In genomic region chr10:128029731-128030369, GRCh38 we compare ENCODE assay signal across 24 cellular contexts.
DNase-seq lines count a peak whose midpoint lies in the region; ATAC-seq, FAIRE-seq and TF ChIP-seq lines count a peak whose summit lies in the region.
"Had no signal": no experiment of that assay in that cellular context is flagged by ENCODE, and none has a peak within 500 bp of the region (broad histone marks: within the 10 kb centered on the region; RNA-seq: fewer than 3 reads in every experiment).

No MANE protein-coding gene starts in this region.

- FAIRE-seq in K562 (lab: Jason Lieb, UNC): no peak
- FAIRE-seq in HTR-8/SVneo (lab: Jason Lieb, UNC): no peak

- H3K27me3 ChIP-seq in BLaER1: no peaks in the 10 kb centered on the region
- H3K27me3 ChIP-seq in CD4-positive, CD25-positive, alpha-beta regulatory T cell (ENCODE audit: control insufficient read depth, insufficient read depth, low read length): no peaks in the 10 kb centered on the region
- peaks cover 0 to 30% of the 10 kb centered on the region in 2 experiments; a peak in 2 of 5 replicates for H3K27me3 ChIP-seq in K562 (ENCODE audit: control insufficient read depth in 2 of 2, insufficient read depth in 2 of 2, low read length in 2 of 2)
- no peaks in the 10 kb centered on the region for H3K27me3 ChIP-seq in parathyroid adenoma (ENCODE audit: control insufficient read depth, insufficient read depth, low read length)
- H3K27me3 ChIP-seq: SJCRH30 had no signal

- peaks cover 0 to 1% (median 0%) of the 10 kb centered on the region in 7 donors for H3K9me3 Mint-ChIP-seq in CD4-positive, CD25-positive, alpha-beta regulatory T cell
- H3K9me3 Mint-ChIP-seq: CD4-positive, alpha-beta T cell; H9 had no signal

- no peak for TF ChIP-seq POLR2A in K562 (conservative IDR thresholded peaks at IDR 0.05)

- H3K36me3 ChIP-seq in BLaER1: no peaks in the 10 kb centered on the region
- no peaks in the 10 kb centered on the region for H3K36me3 ChIP-seq in CD4-positive, CD25-positive, alpha-beta regulatory T cell (ENCODE audit: control insufficient read depth, insufficient read depth, low read length)
- H3K36me3 ChIP-seq in K562 (ENCODE audit: control insufficient read depth, insufficient read depth, low read length): no peaks in the 10 kb centered on the region
- H3K36me3 ChIP-seq in parathyroid adenoma (ENCODE audit: control insufficient read depth, insufficient read depth, low read length): no peaks in the 10 kb centered on the region
- H3K36me3 ChIP-seq: SJCRH30 had no signal

- peak overlapping the region; percentile 56; the same call in 1 of the 2 replicates for H3K9ac ChIP-seq in BLaER1
- no peak overlapping the region for H3K9ac ChIP-seq in K562 (ENCODE audit: insufficient read depth in 1 of 2, low read depth in 2 of 2, low read length in 2 of 2)
- H3K9ac ChIP-seq in parathyroid adenoma: no peak overlapping the region

- H3K4me3 ChIP-seq in BLaER1 (peak overlapping the region; percentile 58), K562 (no peak overlapping the region), parathyroid adenoma (ENCODE audit: low read depth, low read length) (no peak overlapping the region)
- H3K4me3 ChIP-seq in CD4-positive, CD25-positive, alpha-beta regulatory T cell (ENCODE audit: low read depth, low read length): no peak overlapping the region
- H3K4me3 ChIP-seq: SJCRH30 had no signal

- peak overlapping the region; percentile 76 for H3K27ac ChIP-seq in BLaER1
- no peak overlapping the region for H3K27ac ChIP-seq in CD4-positive, CD25-positive, alpha-beta regulatory T cell (ENCODE audit: insufficient read depth, low read length, poor library complexity, severe bottlenecking)
- H3K27ac ChIP-seq in K562 (ENCODE audit: extremely low read depth, low read depth, low read length): no peak overlapping the region
- no peak overlapping the region for H3K27ac ChIP-seq in parathyroid adenoma
- H3K27ac ChIP-seq: SJCRH30 had no signal

- peaks cover 67% of the 10 kb centered on the region for H3K4me1 ChIP-seq in BLaER1
- peaks cover 3% of the 10 kb centered on the region for H3K4me1 ChIP-seq in CD4-positive, CD25-positive, alpha-beta regulatory T cell (ENCODE audit: control insufficient read depth, insufficient read depth, low read length, poor library complexity, severe bottlenecking)
- no peaks in the 10 kb centered on the region for H3K4me1 ChIP-seq in K562 (replicated peaks in 1 of 2; ENCODE audit: control insufficient read depth in 2 of 2, insufficient read depth in 2 of 2, low read length in 2 of 2)
- H3K4me1 ChIP-seq in parathyroid adenoma: peaks cover 5% of the 10 kb centered on the region

- no peak overlapping the region for H2AFZ ChIP-seq in K562 (ENCODE audit: low read depth, low read length)
- peak overlapping the region; percentile 68 for H2AFZ ChIP-seq in parathyroid adenoma

- POLR2A ChIA-PET in K562 (lab: Yijun Ruan, JAX): no interaction called here

- H3K36me3 Mint-ChIP-seq in CD4-positive, CD25-positive, alpha-beta regulatory T cell: no peaks in the 10 kb centered on the region

- no peaks in the 10 kb centered on the region for H3K27me3 Mint-ChIP-seq in CD4-positive, CD25-positive, alpha-beta regulatory T cell
- H3K27me3 Mint-ChIP-seq: CD4-positive, alpha-beta T cell had no signal

- H3K4me1 Mint-ChIP-seq in CD4-positive, CD25-positive, alpha-beta regulatory T cell: peaks cover 0 to 6% (median 0%) of the 10 kb centered on the region in 4 donors

- no TSS peak for BruUV-seq in K562 (replicated peaks; lab: Mats Ljungman, UMichigan)

- no peak overlapping the region for H3K4me3 Mint-ChIP-seq in CD4-positive, CD25-positive, alpha-beta regulatory T cell
- H3K4me3 Mint-ChIP-seq: CD4-positive, alpha-beta T cell; H9; HFFc6 had no signal

- no peak for ATAC-seq in CD4-positive, CD25-positive, alpha-beta regulatory T cell (ENCODE audit: low read depth in 2 of 2)
- no peak for ATAC-seq in K562
- ATAC-seq: Panc1 had no signal

- in situ Hi-C loops in K562 (cut with MboI): no loop called here

- CTCF ChIA-PET in K562 (lab: Yijun Ruan, JAX; ENCODE audit: low intra/inter-chr PET ratio): no interaction called here

- no peaks in the 10 kb centered on the region for H3K9me3 ChIP-seq in BLaER1
- no peaks in the 10 kb centered on the region for H3K9me3 ChIP-seq in CD4-positive, CD25-positive, alpha-beta regulatory T cell (ENCODE audit: control insufficient read depth in 2 of 2, low read length in 2 of 2)
- H3K9me3 ChIP-seq in K562 (replicated peaks; ENCODE audit: control insufficient read depth, insufficient read depth, low read depth, low read length): no peaks in the 10 kb centered on the region
- H3K9me3 ChIP-seq in parathyroid adenoma (ENCODE audit: control insufficient read depth, low read length): no peaks in the 10 kb centered on the region
- H3K9me3 ChIP-seq: SJCRH30 had no signal

- TF ChIP-seq RAD21 in K562 (CRISPR knock-in tag; conservative IDR thresholded peaks at IDR 0.05 in 1 of 2, IDR thresholded peaks at IDR 0.05 in 1 of 2): no peak

- H3K27ac Mint-ChIP-seq in CD4-positive, CD25-positive, alpha-beta regulatory T cell: peak overlapping the region in 2 of 3 donors; percentile 31 to 62
- H3K27ac Mint-ChIP-seq: CD4-positive, alpha-beta T cell; H9; HFFc6 had no signal

- intact Hi-C loops in K562 (cut with micrococcal nuclease): no loop called here

- peak overlapping the region; percentile 95 for H3K4me2 ChIP-seq in BLaER1
- no peak overlapping the region for H3K4me2 ChIP-seq in K562 (ENCODE audit: insufficient read depth, low read length)
- no peak overlapping the region for H3K4me2 ChIP-seq in parathyroid adenoma (ENCODE audit: low read length)

- H3K9me1 ChIP-seq in K562 (ENCODE audit: control insufficient read depth, insufficient read depth, low read length): no peaks in the 10 kb centered on the region

- WGBS in K562 (ENCODE audit: insufficient coverage, low coverage, missing lambda C conversion rate): under 1% methylated on average over 13 of the region's 17 CpGs

- no peaks in the 10 kb centered on the region for H4K20me1 ChIP-seq in BLaER1
- no peaks in the 10 kb centered on the region for H4K20me1 ChIP-seq in K562 (replicated peaks; ENCODE audit: control insufficient read depth, insufficient read depth, low read length)

- no peak for DNase-seq in CD4-positive, CD25-positive, alpha-beta regulatory T cell
- DNase-seq in K562 (ENCODE audit: extremely low read depth in 1 of 4, low spot score in 3 of 4): peak in 1 of 4 experiments; percentile 10
- no peak for DNase-seq in SW480 (ENCODE audit: low spot score)
- no peak for DNase-seq in epidermal melanocyte (ENCODE audit: insufficient read length, low spot score)
- no peak for DNase-seq in HTR-8/SVneo (ENCODE audit: insufficient read length, low spot score)
- DNase-seq: AML-193; CD4-positive, alpha-beta T cell; COR-L47; DMS 273 treated with DMSO at 0.1 percent for 48 hours; DMS79 treated with DMSO at 0.1 percent for 48 hours; H9; HFFc6; KBM-7; NCI-H1092; NCI-H1436; NCI-H2029; NCI-H345; NCI-H524; NCI-H774; NK-92 treated with Interleukin-12 subunit alpha and Interleukin-12 subunit beta, amount 100 ng/mL, for 24 hours; SJCRH30 had no signal

- no peak for TF ChIP-seq CTCF in K562 (IDR thresholded peaks at IDR 0.05 in 2 of 3, conservative IDR thresholded peaks at IDR 0.05 in 1 of 3; ENCODE audit: insufficient read depth in 2 of 3, low read depth in 1 of 3, low read length in 3 of 3)
- no peak for TF ChIP-seq CTCF in parathyroid adenoma (IDR thresholded peaks at IDR 0.05)

- H3K79me2 ChIP-seq in K562 (ENCODE audit: control insufficient read depth, insufficient read depth, low read length): no peaks in the 10 kb centered on the region
- H3K79me2 ChIP-seq in parathyroid adenoma: no peaks in the 10 kb centered on the region

- no peak for TF ChIP-seq EP300 in K562 (IDR thresholded peaks at IDR 0.05; ENCODE audit: low read length)

TF ChIP-seq in K562, 482 proteins besides CTCF, POLR2A, EP300 and RAD21 (continues in another document):
- TF ChIP-seq MAFK (IDR thresholded peaks at IDR 0.05; ENCODE audit: low read length) (peak; percentile 20; the same call in 1 of the 2 replicates), CGGBP1 (CRISPR knock-in tag; IDR thresholded peaks at IDR 0.05) (no peak), C11orf30 (IDR thresholded peaks at IDR 0.05; ENCODE audit: low read depth) (peak; percentile 50; the same call in 1 of the 2 replicates), ZNF717 (CRISPR knock-in tag; IDR thresholded peaks at IDR 0.05) (no peak), ZBTB11 (CRISPR knock-in tag; IDR thresholded peaks at IDR 0.05) (no peak), MAFG (tag; conservative IDR thresholded peaks at IDR 0.05) (peak; percentile 54)
